9 cellular contexts compared by ENCODE assay signal in the genomic region with DNA sequence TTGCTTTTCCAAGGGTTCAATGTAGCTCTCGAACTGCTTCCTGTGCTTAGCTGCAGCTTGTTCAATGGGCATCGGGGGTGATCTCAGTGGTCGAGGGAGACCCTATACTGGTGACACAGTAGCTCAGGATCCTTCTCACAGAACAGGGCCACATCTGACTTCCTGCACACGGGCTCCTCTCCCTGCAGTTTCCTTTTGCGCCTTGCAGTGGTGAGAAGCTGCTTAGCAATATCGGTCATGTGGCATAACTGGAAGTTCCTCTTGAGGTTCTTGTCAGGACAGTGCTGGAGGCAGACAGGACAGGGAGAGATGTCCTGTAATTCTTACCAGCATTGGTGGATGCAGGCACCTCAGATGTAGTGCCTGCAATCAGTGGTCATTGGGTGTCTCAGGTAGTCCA.
DNase-seq lines count a peak whose midpoint lies in the region; ATAC-seq and TF ChIP-seq lines count a peak whose summit lies in the region.
"Had no signal": no experiment of that assay in that cellular context is flagged by ENCODE, and none has a peak within 500 bp of the region (broad histone marks: within the 10 kb centered on the region; RNA-seq: fewer than 3 reads in every experiment).

No MANE protein-coding gene starts in this region.

- no peaks in the 10 kb centered on the region for H3K4me1 ChIP-seq in OCI-LY3 (ENCODE audit: low read length)
- no peaks in the 10 kb centered on the region for H3K4me1 ChIP-seq in GM23248 (ENCODE audit: insufficient read depth)

- H3F3A ChIP-seq in GM23248 (ENCODE audit: insufficient read depth) = no peaks in the 10 kb centered on the region

- no peaks in the 10 kb centered on the region for H4K20me1 ChIP-seq in OCI-LY3 (ENCODE audit: insufficient read depth, low read length)
- no peaks in the 10 kb centered on the region for H4K20me1 ChIP-seq in GM23248 (ENCODE audit: insufficient read depth)

- H3K4me2 ChIP-seq in OCI-LY3 (ENCODE audit: low read length) (no peak overlapping the region), GM23248 (ENCODE audit: unreplicated experiment) (no peak overlapping the region)

- no peak overlapping the region for H3K27ac ChIP-seq in OCI-LY3 (ENCODE audit: low read length)
- no peak overlapping the region for H3K27ac ChIP-seq in GM23248

- 0 out of 2 replicates have a peak overlapping the region, but pooled peaks have one; percentile 19 for H2AFZ ChIP-seq in OCI-LY3 (ENCODE audit: low read depth, low read length)
- H2AFZ ChIP-seq in GM23248 = no peak overlapping the region

- no peak for DNase-seq in activated naive CD4-positive, alpha-beta T cell treated with Interleukin-2 at 50 U/mL for 16 hours
- no peak for DNase-seq in NCI-H2107 (lab: John Stamatoyannopoulos, UW)
- no peak for DNase-seq in GM10266 (ENCODE audit: extremely low spot score)
- DNase-seq in GM23248 = no peak
- DNase-seq: NCI-H187 treated with DMSO at 0.1 percent for 48 hours had no signal

- peak; percentile 44 for ATAC-seq in GM18499 (IDR thresholded peaks at IDR 0.05; ENCODE audit: insufficient read depth, unreplicated experiment)
- peak; percentile 81 for ATAC-seq in GM21390 (IDR thresholded peaks at IDR 0.05; ENCODE audit: unreplicated experiment)
- ATAC-seq in HG03097 (IDR thresholded peaks at IDR 0.05; ENCODE audit: low FRiP score, unreplicated experiment) = peak; percentile 91

- H3K36me3 ChIP-seq in OCI-LY3 (replicated peaks; ENCODE audit: low read depth, low read length) = no peaks in the 10 kb centered on the region
- H3K36me3 ChIP-seq in GM23248 (ENCODE audit: low read depth) = no peaks in the 10 kb centered on the region

- no peaks in the 10 kb centered on the region for H3K79me2 ChIP-seq in OCI-LY3 (ENCODE audit: low read length)
- H3K79me2 ChIP-seq in GM23248 (ENCODE audit: insufficient read depth) = no peaks in the 10 kb centered on the region

- no peak overlapping the region for H3K4me3 ChIP-seq in OCI-LY3 (ENCODE audit: low read length)
- H3K4me3 ChIP-seq in GM23248 = no peak overlapping the region

- in situ Hi-C loops in GM23248 (cut with MboI) = no loop called here

- H3K27me3 ChIP-seq in OCI-LY3 (ENCODE audit: low read depth, low read length) = peaks cover 36% of the 10 kb centered on the region
- H3K27me3 ChIP-seq in GM23248 (replicated peaks; ENCODE audit: insufficient read depth) = no peaks in the 10 kb centered on the region

- WGBS in GM23248 (ENCODE audit: low coverage in 1 of 2, low lambda C conversion rate in 2 of 2, missing lambda C conversion rate in 2 of 2), 2 experiments = 29 to 31% methylated on average over 6 of the region's 6 CpGs

- H3K9ac ChIP-seq in OCI-LY3 (ENCODE audit: low read length) (no peak overlapping the region), GM23248 (no peak overlapping the region)

- H3K9me2 ChIP-seq in GM23248 (ENCODE audit: insufficient read depth) = no peaks in the 10 kb centered on the region

- no peaks in the 10 kb centered on the region for H3K9me3 ChIP-seq in OCI-LY3 (ENCODE audit: insufficient read depth, low read length)
- H3K9me3 ChIP-seq in GM23248 (ENCODE audit: low read depth) = no peaks in the 10 kb centered on the region

- TF ChIP-seq CTCF in OCI-LY3 (IDR thresholded peaks at IDR 0.05; ENCODE audit: low read depth, low read length) (no peak), GM10266 (IDR thresholded peaks at IDR 0.05; ENCODE audit: control insufficient read depth, insufficient read depth, low read depth, missing control alignments) (no peak)
